12 cellular contexts compared by ENCODE assay signal in the genomic region with DNA sequence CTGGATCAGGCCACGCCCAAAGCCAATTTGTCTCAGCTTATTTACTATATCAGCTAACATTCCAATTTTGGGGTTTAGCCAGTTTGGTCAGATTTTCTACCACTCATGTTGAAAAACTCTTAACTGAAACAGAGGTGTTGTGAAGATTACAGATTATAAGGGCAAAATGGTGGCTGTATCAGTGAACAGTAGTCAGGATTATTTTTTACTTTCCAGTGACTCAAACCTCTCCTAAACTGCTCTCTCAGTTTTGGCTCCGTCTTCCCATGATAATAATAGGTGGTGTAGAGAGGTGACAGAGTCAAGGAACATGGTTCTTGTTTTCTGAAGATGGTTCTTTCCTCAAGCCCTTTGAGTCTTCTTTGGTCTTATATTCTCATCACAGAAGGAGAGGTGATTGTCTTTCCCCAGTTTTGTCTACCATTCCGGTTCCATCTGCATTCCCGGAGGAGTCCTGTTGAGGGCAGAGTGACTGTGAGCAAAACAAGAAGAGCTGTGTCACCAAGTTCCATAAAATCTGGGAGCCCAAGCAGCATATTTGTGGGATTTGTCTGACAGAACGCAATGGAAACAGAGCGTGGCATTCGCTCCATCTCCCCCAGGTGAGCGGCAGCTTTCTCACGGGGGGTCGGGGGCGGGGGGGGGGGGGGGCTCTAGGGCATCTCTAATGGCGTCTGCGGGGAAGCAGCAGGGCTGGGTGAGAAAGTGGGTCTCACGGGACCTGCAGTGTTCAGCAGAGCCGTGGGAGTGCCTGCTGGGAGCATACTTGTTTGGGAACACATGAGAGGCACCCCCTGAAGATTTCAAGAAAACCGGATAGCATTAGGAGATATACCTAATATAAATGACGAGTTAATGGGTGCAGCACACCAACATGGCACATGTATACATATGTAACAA. TPM values are rescaled to one million over a fixed set of nuclear protein-coding genes. Genes with fewer than 3 reads are reported as not detected.
DNase-seq lines count a peak whose midpoint lies in the region; ATAC-seq and TF ChIP-seq lines count a peak whose summit lies in the region.
"Had no signal": no experiment of that assay in that cellular context is flagged by ENCODE, and none has a peak within 500 bp of the region (broad histone marks: within the 10 kb centered on the region; RNA-seq: fewer than 3 reads in every experiment).

No MANE protein-coding gene starts in this region.

- ATAC-seq in GM18870 (IDR thresholded peaks at IDR 0.05; ENCODE audit: unreplicated experiment) (peak; percentile 69), HG03521 (IDR thresholded peaks at IDR 0.05; ENCODE audit: unreplicated experiment) (no peak)
- ATAC-seq: heart left ventricle had no signal

- in situ Hi-C loops in ACHN (cut with HindIII; ENCODE audit: low pct_ligation_motif_present, low pct_unique_long_range_greater_than_20kb, low sequenced_read_pairs) = no loop called here

- peak; percentile 21 for TF ChIP-seq CTCF in epithelial cell of proximal tubule (conservative IDR thresholded peaks at IDR 0.05; ENCODE audit: low read depth, low read length)

- H3K4me3 ChIP-seq in epithelial cell of proximal tubule (ENCODE audit: low read depth, low read length) = no peak overlapping the region
- H3K4me3 ChIP-seq: heart left ventricle, SK-N-MC had no signal

- DNase-seq in ACHN (peak; percentile 8), NCI-H2107 treated with DMSO at 0.1 percent for 48 hours (lab: John Stamatoyannopoulos, UW; ENCODE audit: unreplicated experiment) (peak; percentile 33), epithelial cell of proximal tubule (ENCODE audit: low read depth) (no peak), retina (no peak), glomerular visceral epithelial cell (ENCODE audit: extremely low spot score) (no peak), NCI-H774 (lab: John Stamatoyannopoulos, UW) (no peak)
- DNase-seq: activated CD4-positive, alpha-beta T cell treated with anti-CD3 and anti-CD28 coated beads, Interleukin-2, amount 10 ng/mL, durations not matched to agents 7 days and 5 days; CD4-positive, alpha-beta T cell; heart left ventricle had no signal

RNA-seq across cellular contexts. Expression of gene TBC1D30, which starts 59.1 kb away (rescaled TPM):
- total RNA-seq in epithelial cell of proximal tubule = 1.6 and 3.8 TPM in 2 replicates

Comparison
In these comparisons a context has a peak if more than half of its experiments do, and no peak if none do; other contexts are left out.
1. DNase-seq: peak in ACHN (single experiment) and NCI-H2107 treated with DMSO at 0.1 percent for 48 hours (single experiment); none in epithelial cell of proximal tubule (single experiment), retina (single experiment), glomerular visceral epithelial cell (single experiment) and NCI-H774 (single experiment).